ENCODE assay signal across 8 cellular contexts in the genomic region with DNA sequence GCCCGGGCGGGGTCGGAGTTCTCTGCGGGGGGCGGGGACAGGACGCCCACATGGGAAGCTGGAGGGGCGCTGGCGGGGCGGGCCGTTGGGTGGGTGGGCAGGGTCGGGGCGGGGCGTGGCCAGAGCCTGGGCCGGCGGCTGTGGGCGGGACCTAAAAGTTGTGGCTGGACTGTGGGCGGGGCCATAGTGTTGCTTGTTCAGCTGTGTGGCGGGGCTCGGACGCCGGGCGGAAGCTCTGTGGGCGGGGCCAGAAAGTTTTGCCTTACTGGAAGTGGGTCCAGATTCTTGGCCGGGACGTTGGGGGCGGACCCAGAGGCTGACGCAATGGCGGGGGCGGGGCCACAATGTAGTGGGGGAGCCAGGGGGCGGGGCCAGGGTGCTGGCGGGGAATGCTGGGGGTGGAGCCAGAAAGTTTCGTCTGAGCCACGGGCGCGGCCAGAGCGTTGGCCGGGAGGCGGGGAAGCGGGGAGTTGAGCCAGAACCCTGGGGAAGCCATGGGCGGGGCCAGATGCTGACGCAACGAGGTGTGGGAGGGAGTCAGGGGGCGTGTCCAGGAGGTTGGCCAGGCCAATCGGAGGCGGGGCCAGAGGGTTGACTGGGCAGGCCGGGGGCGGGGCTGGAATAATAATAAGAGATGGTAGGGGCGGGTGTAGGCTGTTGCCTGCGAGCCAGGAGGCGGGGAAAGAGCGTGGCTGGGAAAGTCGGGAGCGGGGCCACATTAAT. TPM values are rescaled to one million over a fixed set of nuclear protein-coding genes. Genes with fewer than 3 reads are reported as not detected.
DNase-seq lines count a peak whose midpoint lies in the region; ATAC-seq, FAIRE-seq and TF ChIP-seq lines count a peak whose summit lies in the region.

No MANE protein-coding gene starts in this region.

- no peak for TF ChIP-seq RAD21 in HepG2 (CRISPR knock-in tag; IDR thresholded peaks at IDR 0.05)

- no peak overlapping the region for H2AFZ ChIP-seq in HepG2 (ENCODE audit: low read length)

- CTCF ChIA-PET in HepG2 (lab: Yijun Ruan, JAX; ENCODE audit: low intra/inter-chr PET ratio, low total read pairs): no interaction called here

- no peaks in the 10 kb centered on the region for H3K27me3 ChIP-seq in BLaER1 treated with 17β-estradiol and CSF1 and Interleukin-3, amounts not matched to agents 10 nM and 100 nM
- H3K27me3 ChIP-seq in HepG2 (ENCODE audit: control insufficient read depth in 1 of 2, insufficient read depth in 2 of 2, low read length in 2 of 2): no peaks in the 10 kb centered on the region

- H3K4me1 ChIP-seq in BLaER1 treated with 17β-estradiol and CSF1 and Interleukin-3, amounts not matched to agents 10 nM and 100 nM: peaks cover 22 to 36% (median 27%) of the 10 kb centered on the region in 10 experiments
- H3K4me1 ChIP-seq in HepG2 (ENCODE audit: insufficient read depth, low read length): peaks cover 43% of the 10 kb centered on the region

- H3K27ac ChIP-seq in BLaER1 treated with 17β-estradiol and CSF1 and Interleukin-3, amounts not matched to agents 10 nM and 100 nM: peak overlapping the region; percentile 84 to 96 (median 92)
- H3K27ac ChIP-seq in HepG2 (ENCODE audit: extremely low read length, insufficient read depth, low read length): peak overlapping the region; percentile 86

- H3K36me3 ChIP-seq in BLaER1 treated with 17β-estradiol and CSF1 and Interleukin-3, amounts not matched to agents 10 nM and 100 nM: peaks cover 32 to 39% (median 34%) of the 10 kb centered on the region in 11 experiments
- H3K36me3 ChIP-seq in HepG2 (replicated peaks in 1 of 2; ENCODE audit: control insufficient read depth in 1 of 2, insufficient read depth in 2 of 2, low read length in 2 of 2): peaks cover 16 to 31% of the 10 kb centered on the region in 2 experiments

- DNase-seq in NCI-H748 treated with DMSO at 0.1 percent for 48 hours (lab: John Stamatoyannopoulos, UW) (peak; percentile 100), HepG2 (ENCODE audit: low spot score) (peak; percentile 95)
- DNase-seq in activated CD4-positive, alpha-beta T cell treated with anti-CD3 and anti-CD28 coated beads, Interleukin-2, amount 50 U/mL, for 4 hours: peak; percentile 99
- DNase-seq in stimulated activated CD4-positive, alpha-beta T cell treated with anti-CD3 and anti-CD28 coated beads, Interleukin-2, amount 100 ng/mL, for 4 hours (ENCODE audit: low read depth): peak; percentile 100

- 2% methylated on average over 40 of the region's 53 CpGs for whole genome bisulfite sequencing in HepG2 (ENCODE audit: low lambda C conversion rate)

- peaks cover 19 to 42% (median 32%) of the 10 kb centered on the region in 11 experiments; a peak in 18 of 22 replicates for H4K20me1 ChIP-seq in BLaER1 treated with 17β-estradiol and CSF1 and Interleukin-3, amounts not matched to agents 10 nM and 100 nM
- peaks cover 8% of the 10 kb centered on the region; the same call in 1 of the 2 replicates for H4K20me1 ChIP-seq in HepG2 (ENCODE audit: insufficient read depth, low read length)

- H3K9ac ChIP-seq in BLaER1 treated with 17β-estradiol and CSF1 and Interleukin-3, amounts not matched to agents 10 nM and 100 nM: peak overlapping the region; percentile 76 to 89 (median 83)
- H3K9ac ChIP-seq in HepG2 (ENCODE audit: insufficient read depth, low read depth, low read length): peak overlapping the region; percentile 87

- H3K9me3 Mint-ChIP-seq in dendritic cell treated with granulocyte-macrophage colony-stimulating factor and Interleukin-4, amounts not matched to agents 40 ng/mL and 50 ng/mL, for 4 days: no peaks in the 10 kb centered on the region

- in situ Hi-C loops in HepG2 (cut with HindIII; ENCODE audit: extremely low pct_ligation_motif_present, low pct_unique_long_range_greater_than_20kb): no loop called here

- TF ChIP-seq EP300 in HepG2 (IDR thresholded peaks at IDR 0.05; ENCODE audit: low read depth in 2 of 2, low read length in 2 of 2) (no peak), HepG2 (CRISPR knock-in tag; IDR thresholded peaks at IDR 0.05; ENCODE audit: borderline replicate concordance) (no peak)

- intact Hi-C loops in dendritic cell treated with granulocyte-macrophage colony-stimulating factor and Interleukin-4, amounts not matched to agents 40 ng/mL and 50 ng/mL, for 4 days (cut with micrococcal nuclease): loop anchor here (1.0 kb wide), 3 partner anchors 13 to 30 kb away; a partner anchor contains a TSS
- intact Hi-C loops in HepG2 (cut with micrococcal nuclease; ENCODE audit: unreplicated experiment): loop anchor here (1.0 kb wide), 1 partner anchor 17 kb away; a partner anchor contains a TSS

- no TSS peak for BruUV-seq in HepG2 (replicated peaks; lab: Mats Ljungman, UMichigan)

- H3K4me1 Mint-ChIP-seq in dendritic cell treated with granulocyte-macrophage colony-stimulating factor and Interleukin-4, amounts not matched to agents 40 ng/mL and 50 ng/mL, for 4 days (ENCODE audit: low read depth): peaks cover 42% of the 10 kb centered on the region

- TF ChIP-seq CTCF in HepG2 (CRISPR knock-in tag; IDR thresholded peaks at IDR 0.05): no peak

- peak overlapping the region; percentile 97 for H3K27ac Mint-ChIP-seq in dendritic cell treated with granulocyte-macrophage colony-stimulating factor and Interleukin-4, amounts not matched to agents 40 ng/mL and 50 ng/mL, for 4 days

- H3K4me2 ChIP-seq in BLaER1 treated with 17β-estradiol and CSF1 and Interleukin-3, amounts not matched to agents 10 nM and 100 nM: peak overlapping the region; percentile 89 to 99 (median 96); a peak in 20 of 22 replicates
- no peak overlapping the region for H3K4me2 ChIP-seq in HepG2 (ENCODE audit: low read depth, low read length)

- FAIRE-seq in HepG2 (lab: Jason Lieb, UNC): peak; percentile 93

- peak overlapping the region; percentile 87 for H3K4me3 Mint-ChIP-seq in dendritic cell treated with granulocyte-macrophage colony-stimulating factor and Interleukin-4, amounts not matched to agents 40 ng/mL and 50 ng/mL, for 4 days

- ATAC-seq in GM19438 (IDR thresholded peaks at IDR 0.05; ENCODE audit: low read depth, unreplicated experiment) (peak; percentile 74), HG03565 (IDR thresholded peaks at IDR 0.05; ENCODE audit: unreplicated experiment) (peak; percentile 54), HepG2 (peak; percentile 78)

- peaks cover 6% of the 10 kb centered on the region for H3K27me3 Mint-ChIP-seq in dendritic cell treated with granulocyte-macrophage colony-stimulating factor and Interleukin-4, amounts not matched to agents 40 ng/mL and 50 ng/mL, for 4 days

- H3K9me3 ChIP-seq in BLaER1 treated with 17β-estradiol and CSF1 and Interleukin-3, amounts not matched to agents 10 nM and 100 nM (replicated peaks in 1 of 11): no peaks in the 10 kb centered on the region
- H3K9me3 ChIP-seq in HepG2 (ENCODE audit: low read length): no peaks in the 10 kb centered on the region

- H3K4me3 ChIP-seq in BLaER1 treated with 17β-estradiol and CSF1 and Interleukin-3, amounts not matched to agents 10 nM and 100 nM: peak overlapping the region; percentile 61 to 75 (median 70)
- peak overlapping the region; percentile 65 to 88 (median 88); a peak in 4 of 6 replicates for H3K4me3 ChIP-seq in HepG2 (replicated peaks in 1 of 3; ENCODE audit: insufficient read depth in 1 of 3, low read depth in 2 of 3, low read length in 3 of 3)

- POLR2A ChIA-PET in HepG2 (lab: Yijun Ruan, JAX): interaction anchor here (0.6 to 3.6 kb wide), 27 partner anchors 9 to 635 kb away, joined by 3 to 81 read pairs (median 5); a partner anchor contains a TSS

- peaks cover 15% of the 10 kb centered on the region for H3K79me2 ChIP-seq in HepG2 (ENCODE audit: insufficient read depth, low read length)

- no peak for TF ChIP-seq POLR2A in HepG2 (IDR thresholded peaks at IDR 0.05; ENCODE audit: insufficient read depth in 1 of 2, low read depth in 2 of 2, low read length in 2 of 2)

- H3K36me3 Mint-ChIP-seq in dendritic cell treated with granulocyte-macrophage colony-stimulating factor and Interleukin-4, amounts not matched to agents 40 ng/mL and 50 ng/mL, for 4 days (ENCODE audit: low read depth): peaks cover 54% of the 10 kb centered on the region

RNA-seq across cellular contexts. Expression of a gene that starts 0.5 kb away (rescaled TPM):
- total RNA-seq in HepG2 (2016; rRNA removed; fragmentation: Illumina TruSeq; extraction: Trizol): 5.9 and 6.3 TPM in 2 replicates
- 3.4 and 3.5 TPM in 2 replicates for total RNA-seq in HepG2 (2016; cell fraction: cytosol; rRNA removed; fragmentation: Illumina TruSeq; extraction: Trizol; ENCODE audit: low read depth)
- total RNA-seq in HepG2 (2016; cell fraction: insoluble cytoplasmic fraction; rRNA removed; fragmentation: Illumina TruSeq; extraction: Trizol): 3.8 and 7.1 TPM in 2 replicates
- total RNA-seq in HepG2 (2016; cell fraction: membrane; rRNA removed; fragmentation: Illumina TruSeq; extraction: Trizol): 4.5 and 5.0 TPM in 2 replicates
- 4.4 and 5.5 TPM in 2 replicates for total RNA-seq in HepG2 (2016; cell fraction: nucleus; rRNA removed; fragmentation: Illumina TruSeq; extraction: Trizol)
- 2.9 and 3.0 TPM in 2 replicates for polyA plus RNA-seq in HepG2 (2011; rRNA removed)
- polyA plus RNA-seq in HepG2 (2011; cell fraction: cytosol; rRNA removed): 2.1 and 2.2 TPM in 2 replicates
- 10.1 and 11.8 TPM in 2 replicates for polyA plus RNA-seq in HepG2 (2011; cell fraction: nucleus; rRNA removed)
- polyA plus RNA-seq in HepG2 (2012): 10.0 TPM in 2 replicates
- polyA plus RNA-seq in HepG2 (2016; cell fraction: cytosol; fragmentation: Illumina TruSeq; extraction: Trizol; ENCODE audit: low read depth): 1.6 and 1.8 TPM in 2 replicates
- 9.0 and 10.3 TPM in 2 replicates for polyA plus RNA-seq in HepG2 (2016; cell fraction: insoluble cytoplasmic fraction; fragmentation: Illumina TruSeq; extraction: Trizol; ENCODE audit: low read depth)
- polyA plus RNA-seq in HepG2 (2016; cell fraction: membrane; fragmentation: Illumina TruSeq; extraction: Trizol; ENCODE audit: low read depth): 3.6 and 3.9 TPM in 2 replicates
- 22.8 and 25.7 TPM in 2 replicates for polyA plus RNA-seq in HepG2 (2016; cell fraction: nucleus; fragmentation: Illumina TruSeq; extraction: Trizol; ENCODE audit: insufficient read depth, low read depth)
- 1.8 and 6.2 TPM in 2 replicates for polyA minus RNA-seq in HepG2 (2011; rRNA and poly(A)+ RNA removed; ENCODE audit: low replicate concordance)
- 0.99 and 1.7 TPM in 2 replicates for polyA minus RNA-seq in HepG2 (2011; cell fraction: cytosol; rRNA and poly(A)+ RNA removed)
- polyA minus RNA-seq in HepG2 (2011; cell fraction: nucleus; rRNA and poly(A)+ RNA removed): 6.3 and 7.5 TPM in 2 replicates

RNA-seq across cellular contexts. Expression of a gene that starts 17.8 kb away (rescaled TPM):
- total RNA-seq in HepG2 (2016; rRNA removed; fragmentation: Illumina TruSeq; extraction: Trizol): 1.00 and 1.9 TPM in 2 replicates
- total RNA-seq in HepG2 (2016; cell fraction: cytosol; rRNA removed; fragmentation: Illumina TruSeq; extraction: Trizol; ENCODE audit: low read depth): 0.81 and 1.1 TPM in 2 replicates
- 1.1 and 1.8 TPM in 2 replicates for total RNA-seq in HepG2 (2016; cell fraction: insoluble cytoplasmic fraction; rRNA removed; fragmentation: Illumina TruSeq; extraction: Trizol)
- total RNA-seq in HepG2 (2016; cell fraction: membrane; rRNA removed; fragmentation: Illumina TruSeq; extraction: Trizol): 1.0 and 1.2 TPM in 2 replicates
- total RNA-seq in HepG2 (2016; cell fraction: nucleus; rRNA removed; fragmentation: Illumina TruSeq; extraction: Trizol): 0.78 and 1.0 TPM in 2 replicates
- polyA plus RNA-seq in HepG2 (2011; rRNA removed): 0.88 and 1.3 TPM in 2 replicates
- polyA plus RNA-seq in HepG2 (2011; cell fraction: cytosol; rRNA removed): 0.60 and 0.93 TPM in 2 replicates
- polyA plus RNA-seq in HepG2 (2011; cell fraction: nucleus; rRNA removed): 5.3 and 5.5 TPM in 2 replicates
- 2.8 and 3.1 TPM in 2 replicates for polyA plus RNA-seq in HepG2 (2012)
- 2.2 and 2.5 TPM in 2 replicates for polyA plus RNA-seq in HepG2 (2016; cell fraction: cytosol; fragmentation: Illumina TruSeq; extraction: Trizol; ENCODE audit: low read depth)
- polyA plus RNA-seq in HepG2 (2016; cell fraction: insoluble cytoplasmic fraction; fragmentation: Illumina TruSeq; extraction: Trizol; ENCODE audit: low read depth): 1.8 and 2.4 TPM in 2 replicates
- 1.7 and 2.2 TPM in 2 replicates for polyA plus RNA-seq in HepG2 (2016; cell fraction: membrane; fragmentation: Illumina TruSeq; extraction: Trizol; ENCODE audit: low read depth)
- 4.5 and 6.9 TPM in 2 replicates for polyA plus RNA-seq in HepG2 (2016; cell fraction: nucleus; fragmentation: Illumina TruSeq; extraction: Trizol; ENCODE audit: insufficient read depth, low read depth)
- polyA minus RNA-seq in HepG2 (2011; rRNA and poly(A)+ RNA removed; ENCODE audit: low replicate concordance): 0.35 and 1.3 TPM in 2 replicates
- 1.2 and 1.5 TPM in 2 replicates for polyA minus RNA-seq in HepG2 (2011; cell fraction: cytosol; rRNA and poly(A)+ RNA removed)
- 0.99 and 1.4 TPM in 2 replicates for polyA minus RNA-seq in HepG2 (2011; cell fraction: nucleus; rRNA and poly(A)+ RNA removed)

RNA-seq across cellular contexts. Expression of a gene that starts 25.9 kb away (rescaled TPM):
- total RNA-seq in HepG2 (2016; rRNA removed; fragmentation: Illumina TruSeq; extraction: Trizol): 5.8 and 8.8 TPM in 2 replicates
- total RNA-seq in HepG2 (2016; cell fraction: cytosol; rRNA removed; fragmentation: Illumina TruSeq; extraction: Trizol; ENCODE audit: low read depth): 3.1 and 3.4 TPM in 2 replicates
- total RNA-seq in HepG2 (2016; cell fraction: insoluble cytoplasmic fraction; rRNA removed; fragmentation: Illumina TruSeq; extraction: Trizol): 5.9 and 8.8 TPM in 2 replicates
- 6.6 and 7.4 TPM in 2 replicates for total RNA-seq in HepG2 (2016; cell fraction: membrane; rRNA removed; fragmentation: Illumina TruSeq; extraction: Trizol)
- total RNA-seq in HepG2 (2016; cell fraction: nucleus; rRNA removed; fragmentation: Illumina TruSeq; extraction: Trizol): 4.6 and 5.1 TPM in 2 replicates
- 6.1 and 11.1 TPM in 2 replicates for polyA plus RNA-seq in HepG2 (2011; rRNA removed)
- polyA plus RNA-seq in HepG2 (2011; cell fraction: cytosol; rRNA removed): 7.0 and 10.6 TPM in 2 replicates
- polyA plus RNA-seq in HepG2 (2011; cell fraction: nucleus; rRNA removed): 18.7 and 18.8 TPM in 2 replicates
- 7.0 and 13.6 TPM in 2 replicates for polyA plus RNA-seq in HepG2 (2012)
- 1.8 and 1.9 TPM in 2 replicates for polyA plus RNA-seq in HepG2 (2016; cell fraction: cytosol; fragmentation: Illumina TruSeq; extraction: Trizol; ENCODE audit: low read depth)
- 9.2 and 11.0 TPM in 2 replicates for polyA plus RNA-seq in HepG2 (2016; cell fraction: insoluble cytoplasmic fraction; fragmentation: Illumina TruSeq; extraction: Trizol; ENCODE audit: low read depth)
- polyA plus RNA-seq in HepG2 (2016; cell fraction: membrane; fragmentation: Illumina TruSeq; extraction: Trizol; ENCODE audit: low read depth): 5.1 and 5.2 TPM in 2 replicates
- polyA plus RNA-seq in HepG2 (2016; cell fraction: nucleus; fragmentation: Illumina TruSeq; extraction: Trizol; ENCODE audit: insufficient read depth, low read depth): 13.0 and 13.4 TPM in 2 replicates
- 2.1 and 9.7 TPM in 2 replicates for polyA minus RNA-seq in HepG2 (2011; rRNA and poly(A)+ RNA removed; ENCODE audit: low replicate concordance)
- 8.9 and 9.3 TPM in 2 replicates for polyA minus RNA-seq in HepG2 (2011; cell fraction: cytosol; rRNA and poly(A)+ RNA removed)
- 5.4 and 6.2 TPM in 2 replicates for polyA minus RNA-seq in HepG2 (2011; cell fraction: nucleus; rRNA and poly(A)+ RNA removed)

RNA-seq across cellular contexts. Expression of a gene that starts 52.8 kb away (rescaled TPM):
- 0.07 TPM in 1 of 2 replicates, not detected in the other for total RNA-seq in HepG2 (2016; rRNA removed; fragmentation: Illumina TruSeq; extraction: Trizol)
- 0.71 TPM in 1 of 2 replicates, not detected in the other for total RNA-seq in HepG2 (2016; cell fraction: cytosol; rRNA removed; fragmentation: Illumina TruSeq; extraction: Trizol; ENCODE audit: low read depth)
- total RNA-seq in HepG2 (2016; cell fraction: insoluble cytoplasmic fraction; rRNA removed; fragmentation: Illumina TruSeq; extraction: Trizol): 0.15 TPM in 1 of 2 replicates, not detected in the other
- total RNA-seq in HepG2 (2016; cell fraction: membrane; rRNA removed; fragmentation: Illumina TruSeq; extraction: Trizol): 0.07 TPM in 1 of 2 replicates, not detected in the other
- not detected in 2 replicates for total RNA-seq in HepG2 (2016; cell fraction: nucleus; rRNA removed; fragmentation: Illumina TruSeq; extraction: Trizol)
- 1.6 and 3.9 TPM in 2 replicates for polyA plus RNA-seq in HepG2 (2011; rRNA removed)
- polyA plus RNA-seq in HepG2 (2011; cell fraction: cytosol; rRNA removed): 0.85 and 2.3 TPM in 2 replicates
- polyA plus RNA-seq in HepG2 (2011; cell fraction: nucleus; rRNA removed): 0.59 and 1.6 TPM in 2 replicates
- 4.2 and 10.7 TPM in 2 replicates for polyA plus RNA-seq in HepG2 (2012)
- polyA plus RNA-seq in HepG2 (2016; cell fraction: cytosol; fragmentation: Illumina TruSeq; extraction: Trizol; ENCODE audit: low read depth): not detected in 2 replicates
- polyA plus RNA-seq in HepG2 (2016; cell fraction: insoluble cytoplasmic fraction; fragmentation: Illumina TruSeq; extraction: Trizol; ENCODE audit: low read depth): 0.44 TPM in 1 of 2 replicates, not detected in the other
- 0.09 TPM in 1 of 2 replicates, not detected in the other for polyA plus RNA-seq in HepG2 (2016; cell fraction: membrane; fragmentation: Illumina TruSeq; extraction: Trizol; ENCODE audit: low read depth)
- polyA plus RNA-seq in HepG2 (2016; cell fraction: nucleus; fragmentation: Illumina TruSeq; extraction: Trizol; ENCODE audit: insufficient read depth, low read depth): 0.45 and 1.1 TPM in 2 replicates
- 2.5 and 3.0 TPM in 2 replicates for polyA minus RNA-seq in HepG2 (2011; rRNA and poly(A)+ RNA removed; ENCODE audit: low replicate concordance)
- polyA minus RNA-seq in HepG2 (2011; cell fraction: cytosol; rRNA and poly(A)+ RNA removed): 1.8 and 2.6 TPM in 2 replicates
- polyA minus RNA-seq in HepG2 (2011; cell fraction: nucleus; rRNA and poly(A)+ RNA removed): 0.39 and 0.75 TPM in 2 replicates

Comparison
In these comparisons a context has a peak if more than half of its experiments do, and no peak if none do; other contexts are left out.
1. Peak in every context shown above with its lines: DNase-seq, ATAC-seq, H3K4me3 ChIP-seq and H3K27ac ChIP-seq.